ENCODE assay signal across 1 cellular context in the genomic region with DNA sequence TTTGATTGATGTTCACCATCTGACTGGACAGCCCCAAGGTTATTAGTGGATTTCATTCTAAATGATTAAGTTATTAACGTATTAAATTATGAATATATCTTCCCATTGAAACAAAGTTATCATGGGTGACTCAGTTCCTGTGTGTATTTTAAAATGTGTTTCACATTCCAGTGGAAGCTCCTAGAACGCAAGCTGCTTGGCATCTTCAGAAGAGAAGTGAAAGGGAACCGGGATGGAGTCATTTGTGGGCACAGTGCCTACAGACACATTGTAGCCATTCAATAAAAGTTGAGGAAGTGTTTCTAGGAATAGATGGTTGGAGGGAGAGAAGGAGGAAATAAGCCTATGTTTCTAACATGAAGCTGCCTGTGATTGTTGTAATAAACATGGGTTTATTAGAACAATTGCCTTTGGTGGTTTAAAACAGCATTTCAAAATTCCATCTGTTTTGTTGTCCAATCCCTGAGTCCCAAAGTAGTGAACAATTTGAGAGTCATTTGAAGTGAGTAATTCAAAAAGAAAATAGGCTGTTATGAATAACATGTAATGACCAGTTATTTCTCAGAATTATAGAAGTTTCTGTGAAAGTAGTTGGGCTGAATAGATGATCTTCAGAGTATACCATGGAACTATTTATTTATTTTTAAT.
TF ChIP-seq lines count a peak whose summit lies in the region.

No MANE protein-coding gene starts in this region.

TF ChIP-seq in HepG2, 621 proteins besides CTCF, POLR2A, EP300 and RAD21 (continued from another document):
- TF ChIP-seq, protein P1, sequence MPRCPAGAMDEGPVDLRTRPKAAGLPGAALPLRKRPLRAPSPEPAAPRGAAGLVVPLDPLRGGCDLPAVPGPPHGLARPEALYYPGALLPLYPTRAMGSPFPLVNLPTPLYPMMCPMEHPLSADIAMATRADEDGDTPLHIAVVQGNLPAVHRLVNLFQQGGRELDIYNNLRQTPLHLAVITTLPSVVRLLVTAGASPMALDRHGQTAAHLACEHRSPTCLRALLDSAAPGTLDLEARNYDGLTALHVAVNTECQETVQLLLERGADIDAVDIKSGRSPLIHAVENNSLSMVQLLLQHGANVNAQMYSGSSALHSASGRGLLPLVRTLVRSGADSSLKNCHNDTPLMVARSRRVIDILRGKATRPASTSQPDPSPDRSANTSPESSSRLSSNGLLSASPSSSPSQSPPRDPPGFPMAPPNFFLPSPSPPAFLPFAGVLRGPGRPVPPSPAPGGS (CRISPR knock-in tag; IDR thresholded peaks at IDR 0.05) = no peak
- TF ChIP-seq, protein P2, sequence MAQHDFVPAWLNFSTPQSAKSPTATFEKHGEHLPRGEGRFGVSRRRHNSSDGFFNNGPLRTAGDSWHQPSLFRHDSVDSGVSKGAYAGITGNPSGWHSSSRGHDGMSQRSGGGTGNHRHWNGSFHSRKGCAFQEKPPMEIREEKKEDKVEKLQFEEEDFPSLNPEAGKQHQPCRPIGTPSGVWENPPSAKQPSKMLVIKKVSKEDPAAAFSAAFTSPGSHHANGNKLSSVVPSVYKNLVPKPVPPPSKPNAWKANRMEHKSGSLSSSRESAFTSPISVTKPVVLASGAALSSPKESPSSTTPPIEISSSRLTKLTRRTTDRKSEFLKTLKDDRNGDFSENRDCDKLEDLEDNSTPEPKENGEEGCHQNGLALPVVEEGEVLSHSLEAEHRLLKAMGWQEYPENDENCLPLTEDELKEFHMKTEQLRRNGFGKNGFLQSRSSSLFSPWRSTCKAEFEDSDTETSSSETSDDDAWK (CRISPR knock-in tag; IDR thresholded peaks at IDR 0.05) = no peak
- TF ChIP-seq ZBTB38 (CRISPR knock-in tag; IDR thresholded peaks at IDR 0.05) = no peak
- TF ChIP-seq ZNF780A (CRISPR knock-in tag; IDR thresholded peaks at IDR 0.05) = no peak
- no peak for TF ChIP-seq SNRNP70 (IDR thresholded peaks at IDR 0.05; ENCODE audit: low read depth, low read length)
- no peak for TF ChIP-seq ZSCAN30 (CRISPR knock-in tag; IDR thresholded peaks at IDR 0.05)
